Comparison of ENCODE assay signal across 11 cellular contexts in the genomic region with DNA sequence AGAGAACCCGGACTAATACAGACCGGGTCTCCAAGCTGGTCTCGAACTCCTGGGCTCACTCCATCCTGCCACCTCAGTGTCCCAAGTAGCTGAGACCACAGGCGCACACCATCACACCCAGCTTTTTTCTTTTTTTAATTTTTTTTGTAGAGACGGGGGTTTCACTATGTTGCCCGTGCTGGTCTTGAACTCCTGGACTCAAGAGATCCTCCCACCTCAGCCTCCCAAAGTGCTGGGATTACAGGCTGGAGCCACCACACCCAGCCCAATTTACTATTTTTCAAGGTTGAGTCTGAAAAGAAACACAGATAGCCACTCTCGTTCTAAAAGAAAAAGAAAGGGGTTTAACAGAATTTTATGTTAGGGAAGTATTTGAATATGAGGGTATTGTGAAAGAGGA. TPM values are rescaled to one million over a fixed set of nuclear protein-coding genes. Genes with fewer than 3 reads are reported as not detected.
DNase-seq lines count a peak whose midpoint lies in the region; ATAC-seq and TF ChIP-seq lines count a peak whose summit lies in the region.
"Had no signal": no experiment of that assay in that cellular context is flagged by ENCODE, and none has a peak within 500 bp of the region (broad histone marks: within the 10 kb centered on the region; RNA-seq: fewer than 3 reads in every experiment).

No MANE protein-coding gene starts in this region.

- H3K9me3 Mint-ChIP-seq in activated T-cell treated with anti-CD3 and anti-CD28 coated beads, Interleukin-2, amount 50 U/mL, for 72 hours, result no peaks in the 10 kb centered on the region
- H3K9me3 Mint-ChIP-seq in chondrocyte (ENCODE audit: low read depth), result no peaks in the 10 kb centered on the region

- no TSS peak for BruUV-seq in PC-3 (replicated peaks; lab: Mats Ljungman, UMichigan)

- POLR2A ChIA-PET in PC-3 (lab: Charles Lee; ENCODE audit: unreplicated experiment), result interaction anchor here (0.6 kb wide), 1 partner anchor 15 kb away, joined by 6 read pairs; no protein-coding TSS in a partner anchor

- H3K36me3 ChIP-seq in PC-3 (ENCODE audit: low read depth, low read length) (no peaks in the 10 kb centered on the region), heart right ventricle (peaks cover 0 to 3% (median 0%) of the 10 kb centered on the region in 9 donors)

- H3K27ac ChIP-seq in PC-3 (ENCODE audit: low read length) (no peak overlapping the region), heart right ventricle (peak overlapping the region in 1 of 10 donors; percentile 97)

- CTCF ChIA-PET in PC-3 (lab: Charles Lee), result interaction anchor here (0.5 kb wide), 1 partner anchor 228 kb away, joined by 11 read pairs; no protein-coding TSS in a partner anchor

- intact Hi-C loops in PC-3 (cut with micrococcal nuclease), result no loop called here
- intact Hi-C loops in heart right ventricle (cut with DNase I), result loop anchor here in 2 of 10 donors (10.0 kb wide), 1 partner anchor 139 kb away; the partner anchor contains the start of genes GPR137C (in 2 of the 2) and TXNDC16 (in 2 of the 2)

- peak overlapping the region; percentile 97 to 99 for H3K4me3 Mint-ChIP-seq in activated T-cell treated with anti-CD3 and anti-CD28 coated beads, Interleukin-2, amount 50 U/mL, for 72 hours
- H3K4me3 Mint-ChIP-seq in chondrocyte (ENCODE audit: unreplicated experiment), result peak overlapping the region; percentile 28

- no peak for ATAC-seq in activated T-cell treated with anti-CD3 and anti-CD28 coated beads, Interleukin-2, amount 50 U/mL, for 72 hours (replicated peaks in 1 of 2)
- ATAC-seq in PC-3 (no peak), GM18858 (IDR thresholded peaks at IDR 0.05; ENCODE audit: unreplicated experiment) (no peak), GM21528 (IDR thresholded peaks at IDR 0.05; ENCODE audit: low FRiP score, unreplicated experiment) (no peak), heart right ventricle (no peak)

- H4K20me1 ChIP-seq in PC-3 (ENCODE audit: low read length), result peaks cover 62% of the 10 kb centered on the region

- peak overlapping the region; percentile 99 for H3K27ac Mint-ChIP-seq in activated T-cell treated with anti-CD3 and anti-CD28 coated beads, Interleukin-2, amount 50 U/mL, for 72 hours
- no peak overlapping the region for H3K27ac Mint-ChIP-seq in chondrocyte (ENCODE audit: unreplicated experiment)

- H3K4me3 ChIP-seq in PC-3 (ENCODE audit: low read length) (peak overlapping the region; percentile 79), skeletal muscle cell (ENCODE audit: low read depth, low read length) (peak overlapping the region; percentile 24), heart right ventricle (peak overlapping the region in 1 of 10 donors; percentile 87)

- H3K27me3 ChIP-seq in PC-3 (ENCODE audit: low read length), result no peaks in the 10 kb centered on the region
- no peaks in the 10 kb centered on the region for H3K27me3 ChIP-seq in heart right ventricle

- peak overlapping the region; percentile 90 for H3K4me2 ChIP-seq in PC-3 (ENCODE audit: low read length)

- DNase-seq in activated T-cell treated with anti-CD3 and anti-CD28 coated beads, Interleukin-2, amount 50 U/mL, for 72 hours, result no peak
- no peak for DNase-seq in activated T-cell treated with anti-CD3 and anti-CD28 coated beads, Interleukin-2, amount 50 U/mL, for 1 hour
- DNase-seq in PC-3 (no peak), chondrocyte (ENCODE audit: low spot score) (no peak), skeletal muscle cell (ENCODE audit: low read depth) (no peak), heart right ventricle (no peak)
- DNase-seq: nucleus accumbens; OCI-M1; stimulated activated CD8-positive, alpha-beta memory T cell treated with anti-CD3 and anti-CD28 coated beads, Interleukin-4, amount 100 ng/mL, for 48 hours had no signal

- no peaks in the 10 kb centered on the region for H3K27me3 Mint-ChIP-seq in activated T-cell treated with anti-CD3 and anti-CD28 coated beads, Interleukin-2, amount 50 U/mL, for 72 hours (ENCODE audit: low read depth)
- H3K27me3 Mint-ChIP-seq in chondrocyte (ENCODE audit: low read depth), result no peaks in the 10 kb centered on the region

- 95 to 97% methylated on average over 7 of the region's 7 CpGs for WGBS in heart right ventricle, 2 donors

- no peaks in the 10 kb centered on the region for H3K9me2 ChIP-seq in PC-3 (replicated peaks; ENCODE audit: low read length)

- peak overlapping the region; percentile 96 for H3K9ac ChIP-seq in PC-3 (ENCODE audit: low read length)

- peaks cover 41% of the 10 kb centered on the region for H3K4me1 ChIP-seq in PC-3 (ENCODE audit: insufficient read depth, low read length)
- H3K4me1 ChIP-seq in heart right ventricle, result peaks cover 0 to 75% (median 36%) of the 10 kb centered on the region in 9 donors

- peaks cover 4 to 14% of the 10 kb centered on the region in 2 donors for H3K36me3 Mint-ChIP-seq in activated T-cell treated with anti-CD3 and anti-CD28 coated beads, Interleukin-2, amount 50 U/mL, for 72 hours (ENCODE audit: insufficient read depth in 2 of 2)
- no peaks in the 10 kb centered on the region for H3K36me3 Mint-ChIP-seq in chondrocyte (ENCODE audit: low read depth)

- no peak for TF ChIP-seq CTCF in PC-3 (conservative IDR thresholded peaks at IDR 0.05; ENCODE audit: low read depth, low read length)
- no peak for TF ChIP-seq CTCF in chondrocyte (IDR thresholded peaks at IDR 0.05)
- no peak for TF ChIP-seq CTCF in heart right ventricle (IDR thresholded peaks at IDR 0.05)

- no peaks in the 10 kb centered on the region for H3K9me3 ChIP-seq in PC-3 (ENCODE audit: low read length)
- H3K9me3 ChIP-seq in heart right ventricle, result no peaks in the 10 kb centered on the region

- peaks cover 6% of the 10 kb centered on the region for H3F3A ChIP-seq in PC-3 (ENCODE audit: low read length, unreplicated experiment)

- H2AFZ ChIP-seq in PC-3 (ENCODE audit: low read length), result no peak overlapping the region

- peaks cover 61% of the 10 kb centered on the region for H3K4me1 Mint-ChIP-seq in activated T-cell treated with anti-CD3 and anti-CD28 coated beads, Interleukin-2, amount 50 U/mL, for 72 hours (ENCODE audit: low read depth)
- peaks cover 34% of the 10 kb centered on the region for H3K4me1 Mint-ChIP-seq in chondrocyte (ENCODE audit: low read depth)

- peaks cover 69% of the 10 kb centered on the region for H3K79me2 ChIP-seq in PC-3 (ENCODE audit: low read length)

RNA-seq across cellular contexts. Expression of gene ERO1A, which starts 1.8 kb away (rescaled TPM):
- total RNA-seq in activated T-cell treated with anti-CD3 and anti-CD28 coated beads, Interleukin-2, amount 50 U/mL, for 72 hours, result 100 to 1,000 TPM in 1 of 2 donors, 10 to 100 TPM in 1; 84.8 to 107 TPM
- total RNA-seq in PC-3 (2014; rRNA removed), result 151 and 207 TPM in 2 replicates
- 43.9 to 59.1 TPM (median 58.7 TPM) in 3 replicates for total RNA-seq in chondrocyte
- 10 to 100 TPM; 12.7 to 54.0 (median 16.3) TPM for total RNA-seq in heart right ventricle
- polyA plus RNA-seq in heart right ventricle, result 10 to 100 TPM in 1 of 2 donors, 1 to 10 TPM in 1; 9.2 to 11.9 TPM

RNA-seq across cellular contexts. Expression of gene PSMC6, which starts 13.5 kb away (rescaled TPM):
- total RNA-seq in activated T-cell treated with anti-CD3 and anti-CD28 coated beads, Interleukin-2, amount 50 U/mL, for 72 hours, result 10 to 100 TPM; 90.0 to 91.1 TPM
- total RNA-seq in PC-3 (2014; rRNA removed) (193 and 232 TPM in 2 replicates), chondrocyte (58.2 to 76.9 TPM (median 66.4 TPM) in 3 replicates), heart right ventricle (10 to 100 TPM; 78.5 to 94.0 (median 85.4) TPM)
- 10 to 100 TPM; 92.4 to 99.4 TPM for polyA plus RNA-seq in heart right ventricle

RNA-seq across cellular contexts. Expression of gene STYX, which starts 36.4 kb away (rescaled TPM):
- total RNA-seq in activated T-cell treated with anti-CD3 and anti-CD28 coated beads, Interleukin-2, amount 50 U/mL, for 72 hours, result 10 to 100 TPM; 15.5 to 16.2 TPM
- total RNA-seq in PC-3 (2014; rRNA removed) (11.1 and 14.1 TPM in 2 replicates), chondrocyte (17.3 to 21.0 TPM (median 20.9 TPM) in 3 replicates), heart right ventricle (10 to 100 TPM; 12.9 to 15.8 (median 14.2) TPM)
- 1 to 10 TPM; 3.4 to 6.6 TPM for polyA plus RNA-seq in heart right ventricle
